Comparison of ENCODE assay signal across 9 cellular contexts in genomic region chr14:102085503-102085902, GRCh38. TPM values are rescaled to one million over a fixed set of nuclear protein-coding genes. Genes with fewer than 3 reads are reported as not detected.
DNase-seq lines count a peak whose midpoint lies in the region; ATAC-seq, FAIRE-seq and TF ChIP-seq lines count a peak whose summit lies in the region.
"Had no signal": no experiment of that assay in that cellular context is flagged by ENCODE, and none has a peak within 500 bp of the region (broad histone marks: within the 10 kb centered on the region; RNA-seq: fewer than 3 reads in every experiment).

No MANE protein-coding gene starts in this region.

- no peaks in the 10 kb centered on the region for H3K9me2 ChIP-seq in OCI-LY1 (ENCODE audit: low read depth, low read length)

- H3K4me1 ChIP-seq in DND-41 (ENCODE audit: insufficient read depth, low read length) (peaks cover 65% of the 10 kb centered on the region), OCI-LY1 (ENCODE audit: insufficient read depth, low read length, severe bottlenecking) (peaks cover 51% of the 10 kb centered on the region), parathyroid adenoma (peaks cover 33% of the 10 kb centered on the region)

- H2AFZ ChIP-seq in DND-41 (ENCODE audit: low read depth, low read length) (no peak overlapping the region), OCI-LY1 (ENCODE audit: low read length) (no peak overlapping the region), parathyroid adenoma (no peak overlapping the region)

- DNase-seq in DND-41 (no peak), epithelial cell of esophagus (ENCODE audit: low read depth) (no peak), RPMI8226 (no peak), ecto neural progenitor cell (ENCODE audit: low spot score) (no peak), frontal cortex (ENCODE audit: low spot score in 2 of 2) (no peak)
- DNase-seq in stimulated activated CD4-positive, alpha-beta T cell treated with anti-CD3 and anti-CD28 coated beads, Interleukin-2, amount 100 ng/mL, for 24 hours: no peak
- DNase-seq: hippocampal formation had no signal

- peaks cover 67% of the 10 kb centered on the region for H3K79me2 ChIP-seq in DND-41 (ENCODE audit: insufficient read depth, low read length)
- peaks cover 16% of the 10 kb centered on the region for H3K79me2 ChIP-seq in OCI-LY1 (ENCODE audit: insufficient read depth, low read length)
- H3K79me2 ChIP-seq in parathyroid adenoma: peaks cover 14% of the 10 kb centered on the region

- peak overlapping the region; percentile 86 to 90 for H3K4me3 ChIP-seq in DND-41 (ENCODE audit: low read depth in 1 of 2, low read length in 2 of 2)
- peak overlapping the region; percentile 91 for H3K4me3 ChIP-seq in OCI-LY1 (ENCODE audit: low read depth, low read length, poor library complexity, severe bottlenecking)
- peak overlapping the region; percentile 73 for H3K4me3 ChIP-seq in epithelial cell of esophagus (ENCODE audit: low read length)
- peak overlapping the region; percentile 81 for H3K4me3 ChIP-seq in parathyroid adenoma (ENCODE audit: low read depth, low read length)

- no peak for ATAC-seq in DND-41 (ENCODE audit: insufficient read depth, low read depth)

- H3K9ac ChIP-seq in DND-41 (ENCODE audit: low read depth, low read length) (peak overlapping the region; percentile 99), OCI-LY1 (ENCODE audit: low read length) (peak overlapping the region; percentile 94), parathyroid adenoma (no peak overlapping the region)

- FAIRE-seq in frontal cortex (lab: Jason Lieb, UNC): no peak

- no peaks in the 10 kb centered on the region for H3F3A ChIP-seq in OCI-LY1 (ENCODE audit: insufficient read depth, low read length)

- H3K27me3 ChIP-seq in DND-41 (ENCODE audit: insufficient read depth, low read length, poor library complexity) (no peaks in the 10 kb centered on the region), OCI-LY1 (ENCODE audit: insufficient read depth, low read length) (no peaks in the 10 kb centered on the region), parathyroid adenoma (ENCODE audit: control insufficient read depth, insufficient read depth, low read length) (no peaks in the 10 kb centered on the region)

- no peak for TF ChIP-seq CTCF in DND-41 (IDR thresholded peaks at IDR 0.05; ENCODE audit: borderline replicate concordance, extremely low read depth, low read length, poor library complexity, severe bottlenecking)
- no peak for TF ChIP-seq CTCF in OCI-LY1 (IDR thresholded peaks at IDR 0.05; ENCODE audit: low read length)
- TF ChIP-seq CTCF in epithelial cell of esophagus (IDR thresholded peaks at IDR 0.05; ENCODE audit: insufficient read depth, low read depth, low read length, missing control alignments): no peak
- TF ChIP-seq CTCF in parathyroid adenoma (IDR thresholded peaks at IDR 0.05): no peak

- H3K9me3 ChIP-seq in DND-41 (ENCODE audit: insufficient read depth, low read length, severe bottlenecking): no peaks in the 10 kb centered on the region
- no peaks in the 10 kb centered on the region for H3K9me3 ChIP-seq in OCI-LY1 (ENCODE audit: low read length)
- no peaks in the 10 kb centered on the region for H3K9me3 ChIP-seq in parathyroid adenoma (ENCODE audit: control insufficient read depth, low read length)

- H4K20me1 ChIP-seq in DND-41 (ENCODE audit: insufficient read depth, low read length) (peaks cover 58% of the 10 kb centered on the region), OCI-LY1 (ENCODE audit: insufficient read depth, low read length) (no peaks in the 10 kb centered on the region)

- H3K36me3 ChIP-seq in DND-41 (ENCODE audit: insufficient read depth, low read length) (peaks cover 60% of the 10 kb centered on the region), OCI-LY1 (ENCODE audit: insufficient read depth, low read length) (peaks cover 59% of the 10 kb centered on the region), parathyroid adenoma (ENCODE audit: control insufficient read depth, insufficient read depth, low read length) (no peaks in the 10 kb centered on the region)

- peak overlapping the region; percentile 87 for H3K27ac ChIP-seq in DND-41 (ENCODE audit: low read length)
- H3K27ac ChIP-seq in OCI-LY1 (ENCODE audit: low read depth, low read length, poor library complexity, severe bottlenecking): no peak overlapping the region
- no peak overlapping the region for H3K27ac ChIP-seq in parathyroid adenoma

- H3K4me2 ChIP-seq in DND-41 (ENCODE audit: insufficient read depth, low read length) (peak overlapping the region; percentile 92), OCI-LY1 (ENCODE audit: low read length) (peak overlapping the region; percentile 87), parathyroid adenoma (ENCODE audit: low read length) (peak overlapping the region; percentile 84)

RNA-seq across cellular contexts. Expression of gene HSP90AA1, which starts 1.3 kb away (rescaled TPM):
- 289 TPM for total RNA-seq in frontal cortex

RNA-seq across cellular contexts. Expression of gene WDR20, which starts 54.2 kb away (rescaled TPM):
- 39.5 TPM for total RNA-seq in frontal cortex
